In the genomic region with DNA sequence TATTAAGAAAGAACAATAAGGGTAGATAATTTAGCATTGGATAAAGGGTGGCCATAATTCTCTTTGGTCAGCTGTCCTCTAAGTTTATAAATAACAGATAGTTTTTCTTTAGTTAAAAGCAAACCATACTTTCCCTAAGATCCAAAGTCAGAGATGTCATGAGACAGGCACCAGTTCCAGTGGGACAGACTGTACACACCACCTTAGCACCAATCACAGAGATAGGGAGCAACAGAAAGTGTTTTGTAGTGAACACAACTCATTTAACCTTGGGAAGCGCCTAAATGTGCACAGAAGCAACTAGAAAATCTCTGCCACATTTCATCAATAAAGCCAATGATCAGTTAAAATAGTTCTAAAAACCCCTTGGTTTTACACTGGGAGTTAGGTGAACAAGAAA, we compare ENCODE assay signal across 29 cellular contexts.
"Had no signal": no experiment of that assay in that cellular context is flagged by ENCODE, and none has a peak within 500 bp of the region (broad histone marks: within the 10 kb centered on the region; RNA-seq: fewer than 3 reads in every experiment).

No MANE protein-coding gene starts in this region.

- H3K4me3 ChIP-seq: esophagus squamous epithelium, gastroesophageal sphincter had no signal

- H3K27ac ChIP-seq: brain microvascular endothelial cell, epithelial cell of prostate, esophagus squamous epithelium, gastroesophageal sphincter, WERI-Rb-1 had no signal

- H3K9me3 ChIP-seq: esophagus squamous epithelium, gastroesophageal sphincter had no signal

- DNase-seq: activated B cell treated with CpG ODN at 0.5 μM for 24 hours; activated CD4-positive, alpha-beta T cell treated with anti-CD3 and anti-CD28 coated beads for 48 hours; activated CD4-positive, alpha-beta T cell treated with anti-CD3 and anti-CD28 coated beads, Interleukin-2, amount 50 U/mL, for 1 hour; activated CD4-positive, alpha-beta T cell treated with anti-CD3 and anti-CD28 coated beads, Interleukin-2, amount 50 U/mL, for 48 hours; activated CD8-positive, alpha-beta memory T cell treated with anti-CD3 and anti-CD28 coated beads for 24 hours; activated CD8-positive, alpha-beta T cell treated with anti-CD3 and anti-CD28 coated beads for 36 hours; activated effector memory CD4-positive, alpha-beta T cell treated with Interleukin-2 at 50 U/mL for 16 hours; activated gamma-delta T cell treated with Interleukin-2 at 50 U/mL for 16 hours; activated naive CD4-positive, alpha-beta T cell treated with anti-CD3 and anti-CD28 coated beads, Interleukin-2, amount 50 U/mL, for 16 hours; activated naive CD4-positive, alpha-beta T cell treated with Interleukin-2 at 50 U/mL for 16 hours; activated T-cell treated with anti-CD3 and anti-CD28 coated beads, Interleukin-2, amount 50 U/mL, for 4 hours; amniotic stem cell; anterior cingulate cortex; brain microvascular endothelial cell; caudate nucleus; cortex of kidney; effector CD4-positive, alpha-beta T cell; effector memory CD8-positive, alpha-beta T cell; esophagus squamous epithelium; foreskin melanocyte; head of caudate nucleus; T-helper 1 cell; T-helper 17 cell; T1000; WERI-Rb-1 had no signal

- H3K36me3 ChIP-seq: brain microvascular endothelial cell, gastroesophageal sphincter, WERI-Rb-1 had no signal

- ATAC-seq: activated CD4-positive, CD25-positive, alpha-beta regulatory T cell treated with anti-CD3 and anti-CD28 coated beads, Interleukin-2, amount 50 U/mL, for 24 hours; activated CD8-positive, alpha-beta T cell treated with anti-CD3 and anti-CD28 coated beads for 36 hours; activated T-cell treated with anti-CD3 and anti-CD28 coated beads, Interleukin-2, amount 50 U/mL, for 4 hours; activated T-helper 17 cell treated with anti-CD3 and anti-CD28 coated beads, Interleukin-2, amount 50 U/mL, for 72 hours; effector memory CD8-positive, alpha-beta T cell; gastroesophageal sphincter; T-helper 17 cell had no signal

- H3K27me3 ChIP-seq: brain microvascular endothelial cell, esophagus squamous epithelium, gastroesophageal sphincter had no signal
